In the genomic region with DNA sequence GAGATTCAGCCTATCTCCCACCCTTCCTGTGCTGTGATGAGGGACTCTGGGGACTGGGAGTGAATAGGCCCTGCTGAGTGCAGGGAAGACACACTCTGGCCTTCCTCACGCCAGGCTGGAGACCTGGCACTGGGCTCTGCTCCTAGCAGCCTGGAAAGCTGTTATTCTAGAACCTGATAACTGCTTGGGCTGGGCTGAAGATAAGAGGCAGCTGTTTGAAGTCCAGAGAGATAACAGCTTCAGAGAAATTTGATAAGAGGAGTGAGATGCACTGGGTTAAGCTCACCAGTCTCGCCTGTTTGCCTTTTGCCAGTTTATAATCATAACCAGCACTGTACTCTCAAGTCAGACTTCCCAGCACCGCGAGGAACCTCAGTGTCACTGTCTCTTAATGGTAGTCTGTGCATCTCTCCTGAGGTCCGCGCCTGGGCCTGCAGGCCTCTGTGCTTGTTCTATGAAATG, we compare ENCODE assay signal across 1 cellular context.
TF ChIP-seq lines count a peak whose summit lies in the region.

No MANE protein-coding gene starts in this region.

TF ChIP-seq in K562, 482 proteins besides CTCF, POLR2A, EP300 and RAD21 (continued from another document and continues in another):
- TF ChIP-seq UBTF (IDR thresholded peaks at IDR 0.05; ENCODE audit: borderline replicate concordance in 1 of 2, low read depth in 2 of 2, low read length in 2 of 2) (no peak), PYGO2 (tag; IDR thresholded peaks at IDR 0.05) (peak; percentile 89), ZNF408 (CRISPR knock-in tag; IDR thresholded peaks at IDR 0.05; ENCODE audit: low read depth) (no peak), NEUROD1 (IDR thresholded peaks at IDR 0.05; ENCODE audit: borderline replicate concordance, low read depth, low read length, partially characterized antibody) (peak; percentile 67), CBFA2T2 (conservative IDR thresholded peaks at IDR 0.05) (peak; percentile 98), ZFX (CRISPR knock-in tag; IDR thresholded peaks at IDR 0.05) (peak; percentile 53), KDM1A (IDR thresholded peaks at IDR 0.05) (peak; percentile 85 to 93), KLF16 (IDR thresholded peaks at IDR 0.05) (peak; percentile 99), POLR2H (tag; IDR thresholded peaks at IDR 0.05; ENCODE audit: low read depth) (no peak), STAT5A (IDR thresholded peaks at IDR 0.05; ENCODE audit: borderline replicate concordance, low read length) (peak; percentile 90), FOXA1 (IDR thresholded peaks at IDR 0.05; ENCODE audit: borderline replicate concordance) (no peak), CCNT2 (IDR thresholded peaks at IDR 0.05; ENCODE audit: borderline replicate concordance, extremely low read depth, insufficient read length, low read depth, low read length) (peak; percentile 99), OTX1 (CRISPR knock-in tag; IDR thresholded peaks at IDR 0.05) (peak; percentile 75; the same call in 1 of the 2 replicates), BRD4 (IDR thresholded peaks at IDR 0.05) (0 out of 2 replicates have a peak, but pooled peaks have one; percentile 34), NR0B1 (IDR thresholded peaks at IDR 0.05; ENCODE audit: partially characterized antibody) (no peak), SMAD3 (CRISPR knock-in tag; conservative IDR thresholded peaks at IDR 0.05) (peak; percentile 91), SMARCC2 (IDR thresholded peaks at IDR 0.05; ENCODE audit: low read depth) (peak; percentile 87; the same call in 1 of the 2 replicates), ZBTB26 (CRISPR knock-in tag; IDR thresholded peaks at IDR 0.05) (peak; percentile 74; the same call in 1 of the 2 replicates), BCOR (IDR thresholded peaks at IDR 0.05) (peak; percentile 59; the same call in 1 of the 2 replicates), SOX6 (IDR thresholded peaks at IDR 0.05) (peak; percentile 96), ZNF785 (CRISPR knock-in tag; IDR thresholded peaks at IDR 0.05) (no peak), NR2C1 (IDR thresholded peaks at IDR 0.05) (no peak), NR2C1 (tag; IDR thresholded peaks at IDR 0.05) (peak; percentile 48; the same call in 1 of the 2 replicates), ZNF589 (CRISPR knock-in tag; IDR thresholded peaks at IDR 0.05; ENCODE audit: low read depth) (peak; percentile 91), RCOR1 (IDR thresholded peaks at IDR 0.05; ENCODE audit: borderline replicate concordance in 1 of 2, low read depth in 2 of 2, low read length in 2 of 2) (peak; percentile 24 to 99; a peak in 3 of 4 replicates), ESRRA (IDR thresholded peaks at IDR 0.05; ENCODE audit: borderline replicate concordance, low read depth) (no peak; the same call in 1 of the 2 replicates), ZNF644 (tag; IDR thresholded peaks at IDR 0.05; ENCODE audit: low read depth) (peak; percentile 91), HDAC2 (IDR thresholded peaks at IDR 0.05) (peak; percentile 89), DPF2 (IDR thresholded peaks at IDR 0.05) (peak; percentile 93), GATA2 (CRISPR knock-in tag; IDR thresholded peaks at IDR 0.05) (peak; percentile 85), RFX1 (IDR thresholded peaks at IDR 0.05) (no peak), ZNF124 (CRISPR knock-in tag; IDR thresholded peaks at IDR 0.05) (no peak), ERF (CRISPR knock-in tag; IDR thresholded peaks at IDR 0.05) (peak; percentile 79; the same call in 1 of the 2 replicates), ZNF695 (CRISPR knock-in tag; IDR thresholded peaks at IDR 0.05) (no peak), MYC (IDR thresholded peaks at IDR 0.05; ENCODE audit: low read depth, low read length) (peak; percentile 58; the same call in 1 of the 2 replicates), MYC (CRISPR knock-in tag; IDR thresholded peaks at IDR 0.05; ENCODE audit: borderline replicate concordance, low read depth) (no peak), ZNF143 (CRISPR knock-in tag; IDR thresholded peaks at IDR 0.05) (no peak), KLF1 (tag; IDR thresholded peaks at IDR 0.05) (0 out of 2 replicates have a peak, but pooled peaks have one; percentile 58), ETS2 (tag; IDR thresholded peaks at IDR 0.05; ENCODE audit: borderline replicate concordance, poor library complexity, severe bottlenecking) (no peak), CREM (IDR thresholded peaks at IDR 0.05; ENCODE audit: low read depth) (peak; percentile 38; the same call in 1 of the 2 replicates), HEY1 (CRISPR knock-in tag; IDR thresholded peaks at IDR 0.05; ENCODE audit: borderline replicate concordance) (peak; percentile 97), JUN (IDR thresholded peaks at IDR 0.05; ENCODE audit: borderline replicate concordance, low read depth, low read length) (peak; percentile 61; the same call in 1 of the 2 replicates), JUN (CRISPR knock-in tag; IDR thresholded peaks at IDR 0.05; ENCODE audit: borderline replicate concordance) (no peak), ZNF696 (CRISPR knock-in tag; conservative IDR thresholded peaks at IDR 0.05) (no peak), MNT (conservative IDR thresholded peaks at IDR 0.05) (peak in 1 of 2 experiments; percentile 50; a peak in 1 of 4 replicates), HMG20B (CRISPR knock-in tag; IDR thresholded peaks at IDR 0.05) (no peak), TRIM24 (IDR thresholded peaks at IDR 0.05) (peak; percentile 91 to 95), CBFA2T3 (IDR thresholded peaks at IDR 0.05) (peak; percentile 98)
- TF ChIP-seq, protein P1, sequence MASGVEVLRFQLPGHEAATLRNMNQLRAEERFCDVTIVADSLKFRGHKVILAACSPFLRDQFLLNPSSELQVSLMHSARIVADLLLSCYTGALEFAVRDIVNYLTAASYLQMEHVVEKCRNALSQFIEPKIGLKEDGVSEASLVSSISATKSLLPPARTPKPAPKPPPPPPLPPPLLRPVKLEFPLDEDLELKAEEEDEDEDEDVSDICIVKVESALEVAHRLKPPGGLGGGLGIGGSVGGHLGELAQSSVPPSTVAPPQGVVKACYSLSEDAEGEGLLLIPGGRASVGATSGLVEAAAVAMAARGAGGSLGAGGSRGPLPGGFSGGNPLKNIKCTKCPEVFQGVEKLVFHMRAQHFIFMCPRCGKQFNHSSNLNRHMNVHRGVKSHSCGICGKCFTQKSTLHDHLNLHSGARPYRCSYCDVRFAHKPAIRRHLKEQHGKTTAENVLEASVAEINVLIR (CRISPR knock-in tag; IDR thresholded peaks at IDR 0.05) = no peak; the same call in 1 of the 2 replicates
- TF ChIP-seq, protein P2, sequence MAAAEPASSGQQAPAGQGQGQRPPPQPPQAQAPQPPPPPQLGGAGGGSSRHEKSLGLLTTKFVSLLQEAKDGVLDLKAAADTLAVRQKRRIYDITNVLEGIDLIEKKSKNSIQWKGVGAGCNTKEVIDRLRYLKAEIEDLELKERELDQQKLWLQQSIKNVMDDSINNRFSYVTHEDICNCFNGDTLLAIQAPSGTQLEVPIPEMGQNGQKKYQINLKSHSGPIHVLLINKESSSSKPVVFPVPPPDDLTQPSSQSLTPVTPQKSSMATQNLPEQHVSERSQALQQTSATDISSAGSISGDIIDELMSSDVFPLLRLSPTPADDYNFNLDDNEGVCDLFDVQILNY (CRISPR knock-in tag; IDR thresholded peaks at IDR 0.05) = no peak
- TF ChIP-seq, protein P3, sequence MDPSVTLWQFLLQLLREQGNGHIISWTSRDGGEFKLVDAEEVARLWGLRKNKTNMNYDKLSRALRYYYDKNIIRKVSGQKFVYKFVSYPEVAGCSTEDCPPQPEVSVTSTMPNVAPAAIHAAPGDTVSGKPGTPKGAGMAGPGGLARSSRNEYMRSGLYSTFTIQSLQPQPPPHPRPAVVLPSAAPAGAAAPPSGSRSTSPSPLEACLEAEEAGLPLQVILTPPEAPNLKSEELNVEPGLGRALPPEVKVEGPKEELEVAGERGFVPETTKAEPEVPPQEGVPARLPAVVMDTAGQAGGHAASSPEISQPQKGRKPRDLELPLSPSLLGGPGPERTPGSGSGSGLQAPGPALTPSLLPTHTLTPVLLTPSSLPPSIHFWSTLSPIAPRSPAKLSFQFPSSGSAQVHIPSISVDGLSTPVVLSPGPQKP (CRISPR knock-in tag; IDR thresholded peaks at IDR 0.05) = no peak
- TF ChIP-seq, protein P4, sequence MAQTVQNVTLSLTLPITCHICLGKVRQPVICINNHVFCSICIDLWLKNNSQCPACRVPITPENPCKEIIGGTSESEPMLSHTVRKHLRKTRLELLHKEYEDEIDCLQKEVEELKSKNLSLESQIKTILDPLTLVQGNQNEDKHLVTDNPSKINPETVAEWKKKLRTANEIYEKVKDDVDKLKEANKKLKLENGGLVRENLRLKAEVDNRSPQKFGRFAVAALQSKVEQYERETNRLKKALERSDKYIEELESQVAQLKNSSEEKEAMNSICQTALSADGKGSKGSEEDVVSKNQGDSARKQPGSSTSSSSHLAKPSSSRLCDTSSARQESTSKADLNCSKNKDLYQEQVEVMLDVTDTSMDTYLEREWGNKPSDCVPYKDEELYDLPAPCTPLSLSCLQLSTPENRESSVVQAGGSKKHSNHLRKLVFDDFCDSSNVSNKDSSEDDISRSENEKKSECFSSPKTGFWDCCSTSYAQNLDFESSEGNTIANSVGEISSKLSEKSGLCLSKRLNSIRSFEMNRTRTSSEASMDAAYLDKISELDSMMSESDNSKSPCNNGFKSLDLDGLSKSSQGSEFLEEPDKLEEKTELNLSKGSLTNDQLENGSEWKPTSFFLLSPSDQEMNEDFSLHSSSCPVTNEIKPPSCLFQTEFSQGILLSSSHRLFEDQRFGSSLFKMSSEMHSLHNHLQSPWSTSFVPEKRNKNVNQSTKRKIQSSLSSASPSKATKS (CRISPR knock-in tag; IDR thresholded peaks at IDR 0.05) = 0 out of 2 replicates have a peak, but pooled peaks have one; percentile 55
- TF ChIP-seq, protein P5, sequence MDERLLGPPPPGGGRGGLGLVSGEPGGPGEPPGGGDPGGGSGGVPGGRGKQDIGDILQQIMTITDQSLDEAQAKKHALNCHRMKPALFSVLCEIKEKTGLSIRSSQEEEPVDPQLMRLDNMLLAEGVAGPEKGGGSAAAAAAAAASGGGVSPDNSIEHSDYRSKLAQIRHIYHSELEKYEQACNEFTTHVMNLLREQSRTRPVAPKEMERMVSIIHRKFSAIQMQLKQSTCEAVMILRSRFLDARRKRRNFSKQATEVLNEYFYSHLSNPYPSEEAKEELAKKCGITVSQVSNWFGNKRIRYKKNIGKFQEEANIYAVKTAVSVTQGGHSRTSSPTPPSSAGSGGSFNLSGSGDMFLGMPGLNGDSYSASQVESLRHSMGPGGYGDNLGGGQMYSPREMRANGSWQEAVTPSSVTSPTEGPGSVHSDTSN (CRISPR knock-in tag; IDR thresholded peaks at IDR 0.05; ENCODE audit: low read depth) = no peak
- TF ChIP-seq, protein P5 (tag; conservative IDR thresholded peaks at IDR 0.05; ENCODE audit: low read depth) = no peak
